Comparison of ENCODE assay signal across 8 cellular contexts in genomic region chr7:129610709-129611245, GRCh38. TPM values are rescaled to one million over a fixed set of nuclear protein-coding genes. Genes with fewer than 3 reads are reported as not detected.
A peak's percentile ranks its signal among the peaks of the same experiment; 100 is the strongest.
DNase-seq lines count a peak whose midpoint lies in the region; ATAC-seq and TF ChIP-seq lines count a peak whose summit lies in the region.

No MANE protein-coding gene starts in this region.

- no peak for TF ChIP-seq CTCF in AG10803 (conservative IDR thresholded peaks at IDR 0.05; ENCODE audit: low read length)
- TF ChIP-seq CTCF in LNCaP clone FGC (IDR thresholded peaks at IDR 0.05; ENCODE audit: control insufficient read depth, extremely low read depth, insufficient read depth): no peak
- no peak for TF ChIP-seq CTCF in cardiac fibroblast (IDR thresholded peaks at IDR 0.05; ENCODE audit: low read depth, low read length)

- H3K4me3 ChIP-seq in AG10803 (ENCODE audit: low read length) (peak overlapping the region; percentile 91), LNCaP clone FGC (ENCODE audit: low read depth, low read length) (peak overlapping the region; percentile 83), cardiac fibroblast (replicated peaks in 1 of 2; ENCODE audit: low read depth in 2 of 2, low read length in 2 of 2) (peak overlapping the region; percentile 88)

- ATAC-seq in HG02973 (IDR thresholded peaks at IDR 0.05; ENCODE audit: unreplicated experiment): no peak

- DNase-seq in AG10803 (ENCODE audit: low read depth): no peak
- no peak for DNase-seq in LNCaP clone FGC (ENCODE audit: low read depth)
- no peak for DNase-seq in cardiac fibroblast (ENCODE audit: low read depth in 2 of 2)
- peak; percentile 68 for DNase-seq in myocyte (ENCODE audit: low read depth)
- no peak for DNase-seq in foreskin melanocyte
- no peak for DNase-seq in cerebellar cortex (ENCODE audit: low spot score)
- no peak for DNase-seq in GM19240 (ENCODE audit: insufficient read length, low spot score)

RNA-seq across cellular contexts. Expression of gene NRF1, which starts 0.7 kb away (rescaled TPM):
- 14.2 and 15.1 TPM in 2 replicates for total RNA-seq in myocyte
- polyA plus RNA-seq in myocyte (2012): 16.3 TPM
